In genomic region chr12:101604132-101604531, GRCh38 we compare ENCODE assay signal across 23 cellular contexts. TPM values are rescaled to one million over a fixed set of nuclear protein-coding genes. Genes with fewer than 3 reads are reported as not detected.
DNase-seq lines count a peak whose midpoint lies in the region; ATAC-seq, FAIRE-seq and TF ChIP-seq lines count a peak whose summit lies in the region.
"Had no signal": no experiment of that assay in that cellular context is flagged by ENCODE, and none has a peak within 500 bp of the region (broad histone marks: within the 10 kb centered on the region; RNA-seq: fewer than 3 reads in every experiment).

No MANE protein-coding gene starts in this region.

- in situ Hi-C loops in GM13977 (cut with MboI; ENCODE audit: low pct_unique_long_range_greater_than_20kb, low sequenced_read_pairs, unreplicated experiment) (no loop called here), GM13976 (cut with MboI; ENCODE audit: low sequenced_read_pairs, unreplicated experiment) (no loop called here)

- no peaks in the 10 kb centered on the region for H3K27me3 ChIP-seq in Caco-2 (replicated peaks; ENCODE audit: control insufficient read depth, insufficient read depth, low read length)
- H3K27me3 ChIP-seq in endodermal cell (ENCODE audit: control insufficient read depth, insufficient read depth, low read length, poor library complexity, severe bottlenecking) = no peaks in the 10 kb centered on the region
- H3K27me3 ChIP-seq in pancreas = no peaks in the 10 kb centered on the region
- H3K27me3 ChIP-seq: ascending aorta had no signal

- H3K36me3 ChIP-seq in Caco-2 (ENCODE audit: control insufficient read depth, insufficient read depth, low read length) (no peaks in the 10 kb centered on the region), endodermal cell (ENCODE audit: control insufficient read depth, insufficient read depth, low read length) (no peaks in the 10 kb centered on the region), pancreas (no peaks in the 10 kb centered on the region)
- H3K36me3 ChIP-seq: ascending aorta, thoracic aorta had no signal

- ATAC-seq in pancreas (peak in 3 of 4 donors; percentile 12 to 26 (median 20)), GM18907 (IDR thresholded peaks at IDR 0.05; ENCODE audit: unreplicated experiment) (no peak)
- ATAC-seq: Panc1, right cardiac atrium had no signal

- H3K9me3 Mint-ChIP-seq in Caco-2 (ENCODE audit: unreplicated experiment) = peaks cover 8% of the 10 kb centered on the region
- H3K9me3 Mint-ChIP-seq in endodermal cell = no peaks in the 10 kb centered on the region
- H3K9me3 Mint-ChIP-seq: H9 had no signal

- CTCF ChIA-PET in Caco-2 (lab: Charles Lee) = no interaction called here

- TF ChIP-seq CTCF in Caco-2 (IDR thresholded peaks at IDR 0.05; ENCODE audit: insufficient read depth in 1 of 2, low read depth in 1 of 2, low read length in 1 of 2, severe bottlenecking in 1 of 2, unreplicated experiment in 1 of 2) (no peak), endodermal cell (conservative IDR thresholded peaks at IDR 0.05) (no peak), pancreas (IDR thresholded peaks at IDR 0.05) (no peak), GM13977 (IDR thresholded peaks at IDR 0.05; ENCODE audit: extremely low read depth, insufficient read depth, missing control alignments) (no peak), GM13976 (IDR thresholded peaks at IDR 0.05; ENCODE audit: borderline replicate concordance, control extremely low read depth, extremely low read depth, insufficient read depth, missing control alignments) (no peak)

- no peak overlapping the region for H3K4me3 ChIP-seq in Caco-2 (ENCODE audit: low read depth, low read length)
- H3K4me3 ChIP-seq in endodermal cell (ENCODE audit: low read length) = no peak overlapping the region
- H3K4me3 ChIP-seq in pancreas = no peak overlapping the region
- H3K4me3 ChIP-seq: ascending aorta, coronary artery, thoracic aorta had no signal

- H3K36me3 Mint-ChIP-seq in Caco-2 (ENCODE audit: insufficient read depth, unreplicated experiment) = peaks cover 7% of the 10 kb centered on the region
- no peaks in the 10 kb centered on the region for H3K36me3 Mint-ChIP-seq in endodermal cell (ENCODE audit: low read depth)

- H3K27ac ChIP-seq in endodermal cell (ENCODE audit: low read depth, low read length) (no peak overlapping the region), pancreas (peak overlapping the region in 2 of 4 donors; percentile 50 to 57)
- H3K27ac ChIP-seq: ascending aorta, coronary artery, thoracic aorta, VCaP had no signal

- H3K4me1 Mint-ChIP-seq in Caco-2 (ENCODE audit: low read depth, unreplicated experiment) (peaks cover 33% of the 10 kb centered on the region), endodermal cell (no peaks in the 10 kb centered on the region)

- FAIRE-seq in pancreas (lab: Jason Lieb, UNC) = peak; percentile 39
- FAIRE-seq: GM12892 had no signal

- WGBS in endodermal cell (ENCODE audit: insufficient coverage in 1 of 2, insufficient read length in 1 of 2), 2 experiments = 63% methylated on average over 1 of the region's 1 CpG; no CpG with 5 or more reads in 1 of the 2 experiments
- 3 to 15% methylated on average over 1 of the region's 1 CpG for WGBS in pancreas, 2 donors

- DNase-seq in Caco-2 (no peak), NCI-H1048 (lab: John Stamatoyannopoulos, UW) (peak; percentile 24), endodermal cell (no peak), pancreas (no peak), NCI-H446 (lab: John Stamatoyannopoulos, UW) (no peak), GM13977 (ENCODE audit: low spot score) (no peak), GM13976 (ENCODE audit: low spot score) (no peak)
- DNase-seq: activated gamma-delta T cell; H9; NCI-H187; NCI-H524 treated with DMSO at 0.1 percent for 48 hours; right cardiac atrium; stimulated activated CD4-positive, alpha-beta T cell treated with anti-CD3 and anti-CD28 coated beads, Interleukin-2, amount 100 ng/mL, for 24 hours had no signal

- no peak overlapping the region for H3K9ac ChIP-seq in endodermal cell (ENCODE audit: extremely low read depth, low read length, poor library complexity, severe bottlenecking)

- H3K9me3 ChIP-seq in Caco-2 = no peaks in the 10 kb centered on the region
- no peaks in the 10 kb centered on the region for H3K9me3 ChIP-seq in endodermal cell (ENCODE audit: control insufficient read depth, low read length)
- H3K9me3 ChIP-seq in pancreas = no peaks in the 10 kb centered on the region
- H3K9me3 ChIP-seq: ascending aorta, thoracic aorta had no signal

- H3K27ac Mint-ChIP-seq in Caco-2 (ENCODE audit: unreplicated experiment) (peak overlapping the region; percentile 32), endodermal cell (peak overlapping the region; percentile 67)

- H3K27me3 Mint-ChIP-seq in Caco-2 (ENCODE audit: insufficient read depth, unreplicated experiment) (no peaks in the 10 kb centered on the region), endodermal cell (ENCODE audit: insufficient read depth) (no peaks in the 10 kb centered on the region)

- BruUV-seq in Caco-2 (replicated peaks; lab: Mats Ljungman, UMichigan) = no TSS peak

- POLR2A ChIA-PET in Caco-2 (lab: Charles Lee) = no interaction called here

- intact Hi-C loops in Caco-2 (cut with micrococcal nuclease; ENCODE audit: unreplicated experiment) (no loop called here), pancreas (cut with DNase I) (no loop called here)

- no peak overlapping the region for H3K4me3 Mint-ChIP-seq in Caco-2 (ENCODE audit: unreplicated experiment)
- H3K4me3 Mint-ChIP-seq in endodermal cell = no peak overlapping the region
- H3K4me3 Mint-ChIP-seq: H9 had no signal

- peaks cover 61% of the 10 kb centered on the region for H3K4me1 ChIP-seq in Caco-2
- H3K4me1 ChIP-seq in endodermal cell (ENCODE audit: control insufficient read depth, insufficient read depth, low read length) = no peaks in the 10 kb centered on the region
- H3K4me1 ChIP-seq in pancreas = peaks cover 42 to 62% (median 45%) of the 10 kb centered on the region in 3 donors
- H3K4me1 ChIP-seq: ascending aorta had no signal

RNA-seq across cellular contexts. Expression of gene MYBPC1, which starts 9.4 kb away (rescaled TPM):
- total RNA-seq in Caco-2 (2022) (0.19 TPM in 1 of 2 replicates, not detected in the other), endodermal cell (not detected), pancreas (10 to 100 TPM in 1 of 6 donors, under 1 TPM in 3, not detected in 2; 0.12 to 13.6 (median 0.36) TPM)
- 5.2 TPM for polyA plus RNA-seq in endodermal cell (2013, experiment 1 of 2)
- 5.9 TPM for polyA plus RNA-seq in endodermal cell (2013, experiment 2 of 2)
- under 1 TPM; 0.08 to 0.59 TPM for polyA plus RNA-seq in pancreas
- total RNA-seq: ascending aorta, G401, glomerular endothelial cell, H9 had no signal
- polyA plus RNA-seq: neural cell had no signal
